In the genomic region with DNA sequence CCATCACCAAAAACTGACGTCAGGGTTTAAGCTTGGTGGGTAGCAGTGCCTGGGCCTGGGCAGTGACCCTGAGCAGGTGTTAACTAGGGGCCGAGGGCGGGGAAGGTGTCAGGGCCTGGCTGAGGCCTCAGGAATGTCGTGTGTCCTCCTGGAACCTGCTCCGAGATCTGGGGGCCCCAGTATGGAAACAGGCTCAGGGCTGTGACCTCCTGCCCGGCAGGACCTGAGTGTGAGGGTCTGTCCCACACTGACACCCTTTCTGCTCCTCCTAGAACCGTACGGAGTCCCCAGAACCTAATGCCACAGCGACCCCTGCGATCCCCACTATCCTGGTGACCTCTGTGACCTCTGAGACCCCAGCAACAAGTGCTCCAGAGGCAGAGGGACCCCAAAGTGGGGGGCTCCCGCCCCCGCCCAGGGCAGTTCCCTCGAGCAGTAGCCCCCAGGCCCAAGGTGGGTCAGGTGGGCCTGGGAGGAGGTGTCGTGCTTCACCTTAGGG, we compare ENCODE assay signal across 2 cellular contexts.
TF ChIP-seq lines count a peak whose summit lies in the region.

No MANE protein-coding gene starts in this region.

TF ChIP-seq in H1, 55 proteins besides CTCF, POLR2A, EP300 and RAD21 (continued from another document):
- TF ChIP-seq RFX5 (IDR thresholded peaks at IDR 0.05; ENCODE audit: borderline replicate concordance, low read depth, low read length): no peak
- no peak for TF ChIP-seq MAFK (IDR thresholded peaks at IDR 0.05; ENCODE audit: low read depth, low read length)
- TF ChIP-seq, protein P1, sequence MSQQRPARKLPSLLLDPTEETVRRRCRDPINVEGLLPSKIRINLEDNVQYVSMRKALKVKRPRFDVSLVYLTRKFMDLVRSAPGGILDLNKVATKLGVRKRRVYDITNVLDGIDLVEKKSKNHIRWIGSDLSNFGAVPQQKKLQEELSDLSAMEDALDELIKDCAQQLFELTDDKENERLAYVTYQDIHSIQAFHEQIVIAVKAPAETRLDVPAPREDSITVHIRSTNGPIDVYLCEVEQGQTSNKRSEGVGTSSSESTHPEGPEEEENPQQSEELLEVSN (IDR thresholded peaks at IDR 0.05): no peak
- no peak for TF ChIP-seq EZH2 (IDR thresholded peaks at IDR 0.05; ENCODE audit: low read depth, low read length, severe bottlenecking)
- no peak for TF ChIP-seq SUZ12 (IDR thresholded peaks at IDR 0.05; ENCODE audit: low read length)
- TF ChIP-seq, protein P2, sequence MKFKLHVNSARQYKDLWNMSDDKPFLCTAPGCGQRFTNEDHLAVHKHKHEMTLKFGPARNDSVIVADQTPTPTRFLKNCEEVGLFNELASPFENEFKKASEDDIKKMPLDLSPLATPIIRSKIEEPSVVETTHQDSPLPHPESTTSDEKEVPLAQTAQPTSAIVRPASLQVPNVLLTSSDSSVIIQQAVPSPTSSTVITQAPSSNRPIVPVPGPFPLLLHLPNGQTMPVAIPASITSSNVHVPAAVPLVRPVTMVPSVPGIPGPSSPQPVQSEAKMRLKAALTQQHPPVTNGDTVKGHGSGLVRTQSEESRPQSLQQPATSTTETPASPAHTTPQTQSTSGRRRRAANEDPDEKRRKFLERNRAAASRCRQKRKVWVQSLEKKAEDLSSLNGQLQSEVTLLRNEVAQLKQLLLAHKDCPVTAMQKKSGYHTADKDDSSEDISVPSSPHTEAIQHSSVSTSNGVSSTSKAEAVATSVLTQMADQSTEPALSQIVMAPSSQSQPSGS (IDR thresholded peaks at IDR 0.05; ENCODE audit: low read length): no peak
- TF ChIP-seq FOSL1 (IDR thresholded peaks at IDR 0.05; ENCODE audit: insufficient read depth, low read depth, low read length): no peak
- TF ChIP-seq TAF7 (optimal IDR thresholded peaks at IDR 0.05; ENCODE audit: borderline replicate concordance, low read depth, low read length): no peak
- no peak for TF ChIP-seq RBBP5 (IDR thresholded peaks at IDR 0.05; ENCODE audit: borderline replicate concordance, low read depth, low read length)
- TF ChIP-seq CREB1 (IDR thresholded peaks at IDR 0.05): no peak
- no peak for TF ChIP-seq TAF1 (IDR thresholded peaks at IDR 0.05; ENCODE audit: low read depth, low read length)
- no peak for TF ChIP-seq CBX5 (IDR thresholded peaks at IDR 0.05; ENCODE audit: low read depth, low read length)
- no peak for TF ChIP-seq KDM1A (IDR thresholded peaks at IDR 0.05; ENCODE audit: borderline replicate concordance, low read length)
- TF ChIP-seq POLR2AphosphoS5 (IDR thresholded peaks at IDR 0.05; ENCODE audit: low read depth, low read length): no peak
- TF ChIP-seq SAP30 (IDR thresholded peaks at IDR 0.05; ENCODE audit: insufficient read depth, insufficient replicate concordance, low read length): no peak
- no peak for TF ChIP-seq SP1 (IDR thresholded peaks at IDR 0.05; ENCODE audit: low read depth, low read length)
- no peak for TF ChIP-seq RNF2 (IDR thresholded peaks at IDR 0.05; ENCODE audit: borderline replicate concordance, low read depth, low read length, missing control alignments, poor library complexity, severe bottlenecking)

TF ChIP-seq in liver, 16 proteins besides CTCF, POLR2A, EP300 and RAD21:
- TF ChIP-seq, protein P3, sequence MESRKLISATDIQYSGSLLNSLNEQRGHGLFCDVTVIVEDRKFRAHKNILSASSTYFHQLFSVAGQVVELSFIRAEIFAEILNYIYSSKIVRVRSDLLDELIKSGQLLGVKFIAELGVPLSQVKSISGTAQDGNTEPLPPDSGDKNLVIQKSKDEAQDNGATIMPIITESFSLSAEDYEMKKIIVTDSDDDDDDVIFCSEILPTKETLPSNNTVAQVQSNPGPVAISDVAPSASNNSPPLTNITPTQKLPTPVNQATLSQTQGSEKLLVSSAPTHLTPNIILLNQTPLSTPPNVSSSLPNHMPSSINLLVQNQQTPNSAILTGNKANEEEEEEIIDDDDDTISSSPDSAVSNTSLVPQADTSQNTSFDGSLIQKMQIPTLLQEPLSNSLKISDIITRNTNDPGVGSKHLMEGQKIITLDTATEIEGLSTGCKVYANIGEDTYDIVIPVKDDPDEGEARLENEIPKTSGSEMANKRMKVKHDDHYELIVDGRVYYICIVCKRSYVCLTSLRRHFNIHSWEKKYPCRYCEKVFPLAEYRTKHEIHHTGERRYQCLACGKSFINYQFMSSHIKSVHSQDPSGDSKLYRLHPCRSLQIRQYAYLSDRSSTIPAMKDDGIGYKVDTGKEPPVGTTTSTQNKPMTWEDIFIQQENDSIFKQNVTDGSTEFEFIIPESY (IDR thresholded peaks at IDR 0.05): no peak
- TF ChIP-seq HNF4G (IDR thresholded peaks at IDR 0.05): no peak
- no peak for TF ChIP-seq EGR1 (IDR thresholded peaks at IDR 0.05; ENCODE audit: low read depth in 2 of 2)
- TF ChIP-seq, protein P4, sequence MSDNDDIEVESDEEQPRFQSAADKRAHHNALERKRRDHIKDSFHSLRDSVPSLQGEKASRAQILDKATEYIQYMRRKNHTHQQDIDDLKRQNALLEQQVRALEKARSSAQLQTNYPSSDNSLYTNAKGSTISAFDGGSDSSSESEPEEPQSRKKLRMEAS (IDR thresholded peaks at IDR 0.05): no peak
- TF ChIP-seq NR2F2 (IDR thresholded peaks at IDR 0.05): no peak
- no peak for TF ChIP-seq YY1 (IDR thresholded peaks at IDR 0.05)
- TF ChIP-seq FOXA2 (IDR thresholded peaks at IDR 0.05): no peak
- TF ChIP-seq, protein P5, sequence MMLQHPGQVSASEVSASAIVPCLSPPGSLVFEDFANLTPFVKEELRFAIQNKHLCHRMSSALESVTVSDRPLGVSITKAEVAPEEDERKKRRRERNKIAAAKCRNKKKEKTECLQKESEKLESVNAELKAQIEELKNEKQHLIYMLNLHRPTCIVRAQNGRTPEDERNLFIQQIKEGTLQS (IDR thresholded peaks at IDR 0.05): no peak
- no peak for TF ChIP-seq HNF4A (conservative IDR thresholded peaks at IDR 0.05)
- TF ChIP-seq, protein P6, sequence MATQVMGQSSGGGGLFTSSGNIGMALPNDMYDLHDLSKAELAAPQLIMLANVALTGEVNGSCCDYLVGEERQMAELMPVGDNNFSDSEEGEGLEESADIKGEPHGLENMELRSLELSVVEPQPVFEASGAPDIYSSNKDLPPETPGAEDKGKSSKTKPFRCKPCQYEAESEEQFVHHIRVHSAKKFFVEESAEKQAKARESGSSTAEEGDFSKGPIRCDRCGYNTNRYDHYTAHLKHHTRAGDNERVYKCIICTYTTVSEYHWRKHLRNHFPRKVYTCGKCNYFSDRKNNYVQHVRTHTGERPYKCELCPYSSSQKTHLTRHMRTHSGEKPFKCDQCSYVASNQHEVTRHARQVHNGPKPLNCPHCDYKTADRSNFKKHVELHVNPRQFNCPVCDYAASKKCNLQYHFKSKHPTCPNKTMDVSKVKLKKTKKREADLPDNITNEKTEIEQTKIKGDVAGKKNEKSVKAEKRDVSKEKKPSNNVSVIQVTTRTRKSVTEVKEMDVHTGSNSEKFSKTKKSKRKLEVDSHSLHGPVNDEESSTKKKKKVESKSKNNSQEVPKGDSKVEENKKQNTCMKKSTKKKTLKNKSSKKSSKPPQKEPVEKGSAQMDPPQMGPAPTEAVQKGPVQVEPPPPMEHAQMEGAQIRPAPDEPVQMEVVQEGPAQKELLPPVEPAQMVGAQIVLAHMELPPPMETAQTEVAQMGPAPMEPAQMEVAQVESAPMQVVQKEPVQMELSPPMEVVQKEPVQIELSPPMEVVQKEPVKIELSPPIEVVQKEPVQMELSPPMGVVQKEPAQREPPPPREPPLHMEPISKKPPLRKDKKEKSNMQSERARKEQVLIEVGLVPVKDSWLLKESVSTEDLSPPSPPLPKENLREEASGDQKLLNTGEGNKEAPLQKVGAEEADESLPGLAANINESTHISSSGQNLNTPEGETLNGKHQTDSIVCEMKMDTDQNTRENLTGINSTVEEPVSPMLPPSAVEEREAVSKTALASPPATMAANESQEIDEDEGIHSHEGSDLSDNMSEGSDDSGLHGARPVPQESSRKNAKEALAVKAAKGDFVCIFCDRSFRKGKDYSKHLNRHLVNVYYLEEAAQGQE (IDR thresholded peaks at IDR 0.05): no peak
- no peak for TF ChIP-seq TAF1 (conservative IDR thresholded peaks at IDR 0.05)
- no peak for TF ChIP-seq GABPA (IDR thresholded peaks at IDR 0.05 in 1 of 2, conservative IDR thresholded peaks at IDR 0.05 in 1 of 2)
- TF ChIP-seq RXRA (IDR thresholded peaks at IDR 0.05): no peak
- TF ChIP-seq JUND (IDR thresholded peaks at IDR 0.05): no peak
- no peak for TF ChIP-seq FOXA1 (IDR thresholded peaks at IDR 0.05)
- TF ChIP-seq SP1 (IDR thresholded peaks at IDR 0.05): no peak
